In the genomic region with DNA sequence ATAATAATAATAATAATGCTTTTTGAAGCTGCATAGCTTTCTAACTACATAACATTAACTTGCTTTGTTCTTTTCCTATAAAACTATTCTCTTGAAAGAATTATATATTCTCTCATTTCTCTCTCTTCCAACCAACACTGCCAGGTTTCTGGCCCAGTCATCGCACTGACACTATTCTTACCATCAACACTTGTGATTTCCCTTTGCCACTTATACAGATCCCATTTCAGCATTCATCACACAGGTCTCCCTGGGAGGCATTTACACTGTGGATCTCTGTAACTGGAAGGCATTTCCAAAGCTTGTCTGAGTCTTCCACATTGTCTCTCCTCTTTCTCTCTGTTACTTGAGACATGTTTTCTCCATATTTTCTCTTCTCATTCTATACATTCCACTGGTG, we compare ENCODE assay signal across 34 cellular contexts.
"Had no signal": no experiment of that assay in that cellular context is flagged by ENCODE, and none has a peak within 500 bp of the region (broad histone marks: within the 10 kb centered on the region; RNA-seq: fewer than 3 reads in every experiment).

No MANE protein-coding gene starts in this region.

- H3K36me3 ChIP-seq: MG63 had no signal

- H3K4me3 ChIP-seq: MG63 had no signal

- H3K9ac ChIP-seq: KMS-11 had no signal

- H3K27me3 ChIP-seq: MG63 had no signal

- H3K9me3 ChIP-seq: MG63 had no signal

- H3K27ac ChIP-seq: KMS-11 had no signal

- DNase-seq: Karpas-422, Kasumi-1, KG1, MG63, MM.1S, MV-4-11, NCI-H1048, NCI-H1092, NCI-H1092 treated with DMSO at 0.1 percent for 48 hours, NCI-H1105, NCI-H1105 treated with DMSO at 0.1 percent for 48 hours, NCI-H1417, NCI-H1417 treated with DMSO at 0.1 percent for 48 hours, NCI-H1436, NCI-H1436 treated with DMSO at 0.1 percent for 48 hours, NCI-H146, NCI-H1694, NCI-H1694 treated with DMSO at 0.1 percent for 48 hours, NCI-H187, NCI-H187 treated with DMSO at 0.1 percent for 48 hours, NCI-H1930, NCI-H2029, NCI-H2029 treated with DMSO at 0.1 percent for 48 hours, NCI-H2081, NCI-H2081 treated with DMSO at 0.1 percent for 48 hours, NCI-H2107, NCI-H2171, NCI-H2171 treated with DMSO at 0.1 percent for 48 hours, NCI-H2227 treated with DMSO at 0.1 percent for 48 hours, NCI-H226, NCI-H345, NCI-H446, NCI-H446 treated with DMSO at 0.1 percent for 48 hours had no signal

- H3K4me2 ChIP-seq: KMS-11 had no signal
